In the genomic region with DNA sequence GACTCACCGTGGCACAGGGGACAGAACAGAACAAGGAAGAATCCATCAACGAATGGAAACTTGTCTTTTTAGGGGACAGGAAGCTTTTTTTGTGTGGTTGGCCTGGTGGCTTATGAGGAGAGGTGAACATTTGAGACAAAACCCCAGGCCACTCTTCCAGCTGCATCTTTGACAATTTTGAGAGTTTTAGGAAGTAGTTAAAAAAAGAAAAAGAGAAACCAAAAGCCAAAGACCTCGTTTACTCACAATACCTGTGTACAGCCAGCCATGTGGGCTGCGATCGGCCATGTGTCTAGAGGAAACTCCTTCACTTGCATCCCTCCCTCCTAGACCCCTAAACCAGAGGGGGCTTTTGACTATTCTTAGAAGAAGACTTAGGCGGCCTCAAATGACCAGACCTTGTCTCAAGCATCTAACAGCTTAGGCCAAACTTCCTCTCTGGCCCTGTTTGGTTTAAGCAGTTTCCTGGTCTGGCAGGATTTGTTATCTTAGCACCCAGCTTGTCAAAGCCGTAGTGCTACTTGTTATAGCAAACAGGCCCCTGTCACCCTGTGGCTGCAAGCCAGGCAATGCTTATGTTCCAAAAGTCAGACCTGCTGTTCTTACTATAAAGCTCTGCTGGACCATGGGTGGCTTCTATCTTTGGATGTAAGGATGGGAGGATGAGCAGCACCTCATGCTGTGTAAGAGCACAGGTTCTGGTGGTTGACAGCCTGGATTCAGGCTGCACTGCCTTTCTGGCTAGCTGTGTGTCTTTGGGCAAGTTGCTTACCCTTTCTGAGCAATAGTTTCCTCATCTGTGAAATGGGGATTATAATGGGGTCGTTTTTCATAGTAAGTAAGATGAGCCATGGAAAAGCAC, we compare ENCODE assay signal across 8 cellular contexts. TPM values are rescaled to one million over a fixed set of nuclear protein-coding genes. Genes with fewer than 3 reads are reported as not detected.
DNase-seq lines count a peak whose midpoint lies in the region; ATAC-seq and TF ChIP-seq lines count a peak whose summit lies in the region.

No MANE protein-coding gene starts in this region.

- peak; percentile 18 to 82 (median 54) for DNase-seq in CD8-positive, alpha-beta T cell
- DNase-seq in NCI-H1694 treated with DMSO at 0.1 percent for 48 hours (lab: John Stamatoyannopoulos, UW), result peak; percentile 13
- DNase-seq in activated T-cell treated with anti-CD3 and anti-CD28 coated beads, Interleukin-2, amount 50 U/mL, for 4 hours, result peak; percentile 75
- peak in 1 of 3 donors; percentile 46 for DNase-seq in right lobe of liver
- no peak for DNase-seq in NCI-H1417 (lab: John Stamatoyannopoulos, UW)
- DNase-seq in cortex of kidney (lab: John Stamatoyannopoulos, UW), result no peak

- H3K27ac ChIP-seq in CD8-positive, alpha-beta T cell (ENCODE audit: low read depth, low read length), result peak overlapping the region; percentile 22
- H3K27ac ChIP-seq in right lobe of liver, result peak overlapping the region in 1 of 3 donors; percentile 17

- H3K9me3 ChIP-seq in CD8-positive, alpha-beta T cell (ENCODE audit: low read length), result no peaks in the 10 kb centered on the region
- H3K9me3 ChIP-seq in right lobe of liver, result no peaks in the 10 kb centered on the region

- H3K36me3 Mint-ChIP-seq in CD8-positive, alpha-beta T cell, result no peaks in the 10 kb centered on the region
- H3K36me3 Mint-ChIP-seq in activated T-cell treated with anti-CD3 and anti-CD28 coated beads, Interleukin-2, amount 50 U/mL, for 4 hours (ENCODE audit: insufficient read depth), result peaks cover 2% of the 10 kb centered on the region
- no peaks in the 10 kb centered on the region for H3K36me3 Mint-ChIP-seq in stimulated activated memory B cell treated with anti-CD40 and anti-IgM and Interleukin-4, amounts not matched to agents 10 μg/mL and 1 μg/mL and 100 μg/mL, for 72 hours

- H3K4me3 ChIP-seq in CD8-positive, alpha-beta T cell (ENCODE audit: low read depth, low read length), result no peak overlapping the region
- no peak overlapping the region for H3K4me3 ChIP-seq in right lobe of liver

- H3K27me3 ChIP-seq in CD8-positive, alpha-beta T cell (ENCODE audit: insufficient read depth, low read length), result no peaks in the 10 kb centered on the region
- no peaks in the 10 kb centered on the region for H3K27me3 ChIP-seq in right lobe of liver

- TF ChIP-seq CTCF in CD8-positive, alpha-beta T cell (IDR thresholded peaks at IDR 0.05), result no peak
- TF ChIP-seq CTCF in right lobe of liver (IDR thresholded peaks at IDR 0.05), result no peak

- CTCF ChIA-PET in CD8-positive, alpha-beta T cell (lab: Charles Lee), result interaction anchor here (0.7 to 1.2 kb wide), 3 partner anchors 13 to 126 kb away, joined by 3 read pairs; no protein-coding TSS in a partner anchor

- peak overlapping the region; percentile 94 for H3K27ac Mint-ChIP-seq in CD8-positive, alpha-beta T cell
- peak overlapping the region; percentile 88 for H3K27ac Mint-ChIP-seq in stimulated activated memory B cell treated with anti-CD40 and anti-IgM and Interleukin-4, amounts not matched to agents 10 μg/mL and 1 μg/mL and 100 μg/mL, for 72 hours

- no peaks in the 10 kb centered on the region for H3K27me3 Mint-ChIP-seq in CD8-positive, alpha-beta T cell (ENCODE audit: low read depth)
- no peaks in the 10 kb centered on the region for H3K27me3 Mint-ChIP-seq in activated T-cell treated with anti-CD3 and anti-CD28 coated beads, Interleukin-2, amount 50 U/mL, for 4 hours (ENCODE audit: low read depth)
- H3K27me3 Mint-ChIP-seq in stimulated activated memory B cell treated with anti-CD40 and anti-IgM and Interleukin-4, amounts not matched to agents 10 μg/mL and 1 μg/mL and 100 μg/mL, for 72 hours, result no peaks in the 10 kb centered on the region

- H3K36me3 ChIP-seq in CD8-positive, alpha-beta T cell (ENCODE audit: insufficient read depth, low read length), result no peaks in the 10 kb centered on the region
- no peaks in the 10 kb centered on the region for H3K36me3 ChIP-seq in right lobe of liver

- H3K4me3 Mint-ChIP-seq in CD8-positive, alpha-beta T cell, result peak overlapping the region; percentile 57
- peak overlapping the region; percentile 69 for H3K4me3 Mint-ChIP-seq in activated T-cell treated with anti-CD3 and anti-CD28 coated beads, Interleukin-2, amount 50 U/mL, for 4 hours
- H3K4me3 Mint-ChIP-seq in stimulated activated memory B cell treated with anti-CD40 and anti-IgM and Interleukin-4, amounts not matched to agents 10 μg/mL and 1 μg/mL and 100 μg/mL, for 72 hours, result peak overlapping the region; percentile 53

- peak; percentile 3 for ATAC-seq in CD8-positive, alpha-beta T cell
- ATAC-seq in GM21717 (IDR thresholded peaks at IDR 0.05; ENCODE audit: unreplicated experiment) (peak; percentile 28), right lobe of liver (peak; percentile 52 to 66 (median 55))
- no peak for ATAC-seq in activated T-cell treated with anti-CD3 and anti-CD28 coated beads, Interleukin-2, amount 50 U/mL, for 4 hours
- peak; percentile 74 for ATAC-seq in stimulated activated memory B cell treated with anti-CD40 and anti-IgM and Interleukin-4, amounts not matched to agents 10 μg/mL and 1 μg/mL and 100 μg/mL, for 72 hours

- POLR2A ChIA-PET in CD8-positive, alpha-beta T cell (lab: Charles Lee), result interaction anchor here (1.0 to 3.1 kb wide), 3 partner anchors 18 to 181 kb away, joined by 3 to 10 read pairs (median 3); partner anchors contain the start of genes KSR1 and WSB1

- WGBS in right lobe of liver (ENCODE audit: insufficient coverage, low coverage, low lambda C conversion rate, missing lambda C conversion rate), result 34% methylated on average over 8 of the region's 8 CpGs

- intact Hi-C loops in CD8-positive, alpha-beta T cell (cut with DNase I, micrococcal nuclease), result loop anchor here in 1 of 2 experiments (1.0 kb wide), 1 partner anchor 18 kb away; the partner anchor contains the start of gene KSR1
- intact Hi-C loops in right lobe of liver (cut with DNase I), result no loop called here

- TF ChIP-seq POLR2A in right lobe of liver (IDR thresholded peaks at IDR 0.05), result no peak

- peaks cover 36% of the 10 kb centered on the region for H3K4me1 ChIP-seq in CD8-positive, alpha-beta T cell (ENCODE audit: insufficient read depth, low read length)
- H3K4me1 ChIP-seq in right lobe of liver, result peaks cover 0 to 3% (median 0%) of the 10 kb centered on the region in 4 donors

- H3K9me3 Mint-ChIP-seq in CD8-positive, alpha-beta T cell, result no peaks in the 10 kb centered on the region
- H3K9me3 Mint-ChIP-seq in activated T-cell treated with anti-CD3 and anti-CD28 coated beads, Interleukin-2, amount 50 U/mL, for 4 hours, result no peaks in the 10 kb centered on the region
- H3K9me3 Mint-ChIP-seq in stimulated activated memory B cell treated with anti-CD40 and anti-IgM and Interleukin-4, amounts not matched to agents 10 μg/mL and 1 μg/mL and 100 μg/mL, for 72 hours, result no peaks in the 10 kb centered on the region

- peaks cover 57% of the 10 kb centered on the region for H3K4me1 Mint-ChIP-seq in CD8-positive, alpha-beta T cell (ENCODE audit: low read depth)
- H3K4me1 Mint-ChIP-seq in activated T-cell treated with anti-CD3 and anti-CD28 coated beads, Interleukin-2, amount 50 U/mL, for 4 hours (ENCODE audit: low read depth), result peaks cover 80% of the 10 kb centered on the region
- H3K4me1 Mint-ChIP-seq in stimulated activated memory B cell treated with anti-CD40 and anti-IgM and Interleukin-4, amounts not matched to agents 10 μg/mL and 1 μg/mL and 100 μg/mL, for 72 hours, result peaks cover 95% of the 10 kb centered on the region

RNA-seq across cellular contexts. Expression of gene KSR1, which starts 17.7 kb away (rescaled TPM):
- 10 to 100 TPM; 23.3 to 25.6 TPM for total RNA-seq in CD8-positive, alpha-beta T cell
- 10 to 100 TPM; 52.1 to 63.5 (median 56.8) TPM for total RNA-seq in activated T-cell treated with anti-CD3 and anti-CD28 coated beads, Interleukin-2, amount 50 U/mL, for 4 hours
- 10 to 100 TPM in 1 of 6 experiments, 1 to 10 TPM in 5; 5.9 to 12.9 (median 8.7) TPM for total RNA-seq in right lobe of liver

Comparison
In these comparisons a context has a peak if more than half of its experiments do, and no peak if none do; other contexts are left out.
1. ATAC-seq: peak in CD8-positive, alpha-beta T cell (single experiment), GM21717 (single experiment), right lobe of liver (4 of 4) and stimulated activated memory B cell treated with anti-CD40 and anti-IgM and Interleukin-4, amounts not matched to agents 10 μg/mL and 1 μg/mL and 100 μg/mL, for 72 hours (single experiment); none in activated T-cell treated with anti-CD3 and anti-CD28 coated beads, Interleukin-2, amount 50 U/mL, for 4 hours (0 of 2).
2. DNase-seq: peak in CD8-positive, alpha-beta T cell (7 of 7), NCI-H1694 treated with DMSO at 0.1 percent for 48 hours (single experiment) and activated T-cell treated with anti-CD3 and anti-CD28 coated beads, Interleukin-2, amount 50 U/mL, for 4 hours (single experiment); none in NCI-H1417 (0 of 3) and cortex of kidney (single experiment).
3. Peak in every context shown above with its lines, with median percentiles within 50 percentile points of each other: H3K4me3 Mint-ChIP-seq.